In genomic region chr15:40845511-40846284, GRCh38 we compare ENCODE assay signal across 6 cellular contexts. TPM values are rescaled to one million over a fixed set of nuclear protein-coding genes. Genes with fewer than 3 reads are reported as not detected.
DNase-seq lines count a peak whose midpoint lies in the region; ATAC-seq and TF ChIP-seq lines count a peak whose summit lies in the region.

No MANE protein-coding gene starts in this region.

- WGBS in lung, 2 donors: 68 to 82% methylated on average over 8 of the region's 8 CpGs

- POLR2A ChIA-PET in Panc1 (lab: Charles Lee): interaction anchor here (0.6 kb wide), 1 partner anchor 40 kb away, joined by 6 read pairs; no protein-coding TSS in a partner anchor

- CTCF ChIA-PET in Panc1 (lab: Charles Lee): no interaction called here

- peaks cover 3% of the 10 kb centered on the region; the same call in 1 of the 2 replicates for H3K4me1 ChIP-seq in Panc1 (ENCODE audit: control insufficient read depth, insufficient read depth, low read length)
- peaks cover 0 to 5% of the 10 kb centered on the region in 2 donors for H3K4me1 ChIP-seq in lung (ENCODE audit: control insufficient read depth in 2 of 2, insufficient read depth in 2 of 2, low read length in 2 of 2)
- peaks cover 11% of the 10 kb centered on the region for H3K4me1 ChIP-seq in HAP-1

- intact Hi-C loops in Panc1 (cut with micrococcal nuclease; ENCODE audit: unreplicated experiment): no loop called here

- no peak for TF ChIP-seq CTCF in Panc1 (IDR thresholded peaks at IDR 0.05)
- no peak for TF ChIP-seq CTCF in lung (IDR thresholded peaks at IDR 0.05; ENCODE audit: control extremely low read depth, extremely low read depth)

- BruUV-seq in Panc1 (replicated peaks; lab: Mats Ljungman, UMichigan): no TSS peak

- H3K27ac ChIP-seq in Panc1 (ENCODE audit: low read length): no peak overlapping the region; the same call in 1 of the 2 replicates
- peak overlapping the region in 1 of 2 donors; percentile 88 for H3K27ac ChIP-seq in lung (ENCODE audit: low read depth in 1 of 2, low read length in 1 of 2)

- peaks cover 5% of the 10 kb centered on the region; the same call in 1 of the 2 replicates for H3K27me3 ChIP-seq in Panc1 (ENCODE audit: control insufficient read depth, insufficient read depth, low read length)
- no peaks in the 10 kb centered on the region for H3K27me3 ChIP-seq in lung (ENCODE audit: control insufficient read depth, insufficient read depth)
- H3K27me3 ChIP-seq in HAP-1 (ENCODE audit: low read depth): no peaks in the 10 kb centered on the region

- ATAC-seq in Panc1 (peak; percentile 44; the same call in 1 of the 2 replicates), lung (ENCODE audit: insufficient read depth, low FRiP score) (peak; percentile 48), GM18519 (IDR thresholded peaks at IDR 0.05; ENCODE audit: low FRiP score, unreplicated experiment) (no peak)

- H3K9me3 ChIP-seq in Panc1 (ENCODE audit: control insufficient read depth, insufficient read depth, low read depth, low read length) (no peaks in the 10 kb centered on the region), lung (ENCODE audit: control insufficient read depth in 2 of 2, insufficient read depth in 1 of 2, low read length in 1 of 2) (no peaks in the 10 kb centered on the region), HAP-1 (no peaks in the 10 kb centered on the region)

- in situ Hi-C loops in Panc1 (cut with HindIII; ENCODE audit: low pct_unique_long_range_greater_than_20kb, low sequenced_read_pairs): no loop called here
- in situ Hi-C loops in HAP-1 (cut with MboI; ENCODE audit: low sequenced_read_pairs): no loop called here

- H3K36me3 ChIP-seq in Panc1 (ENCODE audit: control insufficient read depth, insufficient read depth, low read length) (peaks cover 2% of the 10 kb centered on the region; the same call in 1 of the 2 replicates), lung (ENCODE audit: control insufficient read depth in 2 of 2, insufficient read depth in 2 of 2, low read length in 2 of 2) (no peaks in the 10 kb centered on the region), HAP-1 (replicated peaks) (peaks cover 5% of the 10 kb centered on the region)

- no peak overlapping the region for H3K4me3 ChIP-seq in Panc1 (ENCODE audit: low read depth in 2 of 2, low read length in 2 of 2)
- H3K4me3 ChIP-seq in lung: peak overlapping the region; percentile 16
- H3K4me3 ChIP-seq in HAP-1: no peak overlapping the region

- peak; percentile 5 for DNase-seq in DMS153 treated with DMSO at 0.1 percent for 48 hours (lab: John Stamatoyannopoulos, UW; ENCODE audit: unreplicated experiment)
- no peak for DNase-seq in Panc1 (ENCODE audit: low read depth, low spot score)
- DNase-seq in lung (ENCODE audit: low spot score): peak; percentile 82
- no peak for DNase-seq in HAP-1 (ENCODE audit: low spot score in 2 of 2)
- no peak for DNase-seq in pons (ENCODE audit: low spot score)

RNA-seq across cellular contexts. Expression of gene SPINT1, which starts 1.9 kb away (rescaled TPM):
- total RNA-seq in Panc1 (2021; ENCODE audit: unreplicated experiment) (32.7 TPM), lung (100 to 1,000 TPM; 118 to 136 TPM)
- polyA plus RNA-seq in Panc1 (2012; ENCODE audit: insufficient read length): 63.2 TPM
- 10 to 100 TPM; 47.1 to 82.1 TPM for polyA plus RNA-seq in lung

RNA-seq across cellular contexts. Expression of gene PPP1R14D, which starts 17.2 kb away (rescaled TPM):
- total RNA-seq in Panc1 (2021; ENCODE audit: unreplicated experiment) (0.64 TPM), lung (not detected)
- 0.50 TPM for polyA plus RNA-seq in Panc1 (2012; ENCODE audit: insufficient read length)
- under 1 TPM in 1 of 2 donors, not detected in 1; 0.22 TPM for polyA plus RNA-seq in lung

RNA-seq across cellular contexts. Expression of gene RHOV, which starts 28.3 kb away (rescaled TPM):
- 4.2 TPM for total RNA-seq in Panc1 (2021; ENCODE audit: unreplicated experiment)
- polyA plus RNA-seq in Panc1 (2012; ENCODE audit: insufficient read length): 4.1 TPM
- total RNA-seq in lung: 1 to 10 TPM; 2.1 to 8.5 TPM
- polyA plus RNA-seq in lung: 1 to 10 TPM; 3.2 to 5.3 TPM

RNA-seq across cellular contexts. Expression of gene DNAJC17, which starts 38.4 kb away (rescaled TPM):
- total RNA-seq in Panc1 (2021; ENCODE audit: unreplicated experiment) (39.3 TPM), lung (10 to 100 TPM; 36.5 to 39.8 TPM)
- 47.3 TPM for polyA plus RNA-seq in Panc1 (2012; ENCODE audit: insufficient read length)
- polyA plus RNA-seq in lung: 10 to 100 TPM; 48.3 to 76.5 TPM

RNA-seq across cellular contexts. Expression of gene ZFYVE19, which starts 38.8 kb away (rescaled TPM):
- total RNA-seq in Panc1 (2021; ENCODE audit: unreplicated experiment) (39.5 TPM), lung (10 to 100 TPM; 23.0 to 25.0 TPM)
- 46.8 TPM for polyA plus RNA-seq in Panc1 (2012; ENCODE audit: insufficient read length)
- 10 to 100 TPM; 17.3 to 19.4 TPM for polyA plus RNA-seq in lung

Comparison
In these comparisons a context has a peak if more than half of its experiments do, and no peak if none do; other contexts are left out.
1. DNase-seq: peak in DMS153 treated with DMSO at 0.1 percent for 48 hours (single experiment) and lung (single experiment); none in Panc1 (single experiment), HAP-1 (0 of 2) and pons (single experiment).